ENCODE assay signal across 8 cellular contexts in the genomic region with DNA sequence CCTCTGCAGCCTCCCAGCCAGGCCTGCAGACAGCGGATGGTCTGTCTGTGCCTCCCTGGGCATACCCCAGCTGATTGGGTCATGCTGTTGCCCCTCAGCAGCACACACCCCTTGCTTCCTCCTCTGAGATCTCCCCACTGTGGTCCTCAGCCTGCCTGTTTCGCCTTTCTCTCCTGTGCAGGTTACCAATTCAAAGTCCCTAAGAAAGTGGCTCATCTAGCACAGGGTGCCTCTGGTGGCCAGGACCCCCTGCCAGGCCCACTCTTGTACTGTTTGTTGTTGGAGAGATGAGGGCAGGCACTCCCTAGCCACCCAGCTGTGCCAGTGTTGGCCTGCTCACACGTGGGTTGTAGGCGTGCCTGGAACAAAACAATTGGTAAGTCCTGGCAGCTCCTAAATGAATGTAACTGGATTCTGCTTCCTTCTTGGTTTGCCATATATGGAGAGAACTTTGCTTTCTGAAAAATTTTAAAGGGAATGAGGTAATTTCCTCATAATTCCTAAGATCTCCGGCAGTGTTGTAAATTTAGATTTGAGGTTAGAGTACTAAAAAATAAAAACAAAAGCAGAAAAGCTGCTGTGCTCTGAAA.
A peak's percentile ranks its signal among the peaks of the same experiment; 100 is the strongest.
DNase-seq lines count a peak whose midpoint lies in the region; ATAC-seq and TF ChIP-seq lines count a peak whose summit lies in the region.

No MANE protein-coding gene starts in this region.

- H3K79me1 ChIP-seq in mesendoderm (ENCODE audit: low read length): peaks cover 5% of the 10 kb centered on the region

- H2AK5ac ChIP-seq in mesendoderm (ENCODE audit: low read length): no peak overlapping the region

- H4K5ac ChIP-seq in mesendoderm (ENCODE audit: low read length): no peak overlapping the region

- no peak overlapping the region for H2BK15ac ChIP-seq in mesendoderm (replicated peaks; ENCODE audit: low read depth)

- H3K27me3 ChIP-seq in mesendoderm (ENCODE audit: insufficient read depth, low read length, poor library complexity): no peaks in the 10 kb centered on the region

- H3K18ac ChIP-seq in mesendoderm (ENCODE audit: low read length): no peak overlapping the region

- H3K4ac ChIP-seq in mesendoderm (ENCODE audit: low read depth, low read length): no peak overlapping the region

- H3K27ac ChIP-seq in mesendoderm (ENCODE audit: low read depth, low read length): peak overlapping the region; percentile 42

- H2BK5ac ChIP-seq in mesendoderm (ENCODE audit: low read length): no peak overlapping the region

- no peak overlapping the region for H3K23ac ChIP-seq in mesendoderm (ENCODE audit: low read length)

- peak overlapping the region; percentile 11 for H3K9ac ChIP-seq in mesendoderm (ENCODE audit: low read length)

- no peak for ATAC-seq in GM18517 (IDR thresholded peaks at IDR 0.05; ENCODE audit: unreplicated experiment)

- H3K79me2 ChIP-seq in mesendoderm (ENCODE audit: control insufficient read depth, insufficient read depth, low read length): peaks cover 3% of the 10 kb centered on the region

- H3K4me2 ChIP-seq in mesendoderm (ENCODE audit: low read length): no peak overlapping the region

- H3K4me3 ChIP-seq in mesendoderm (ENCODE audit: low read length): no peak overlapping the region

- WGBS in mesendoderm (ENCODE audit: extremely low coverage, insufficient coverage, low lambda C conversion rate): no CpG with 5 or more reads among the region's 5 CpGs

- peak; percentile 74 for DNase-seq in AG09319 (ENCODE audit: extremely low read depth, low read depth)
- DNase-seq in NCI-H187 treated with DMSO at 0.1 percent for 48 hours (lab: John Stamatoyannopoulos, UW): peak; percentile 54
- peak; percentile 95 for DNase-seq in dermis blood vessel endothelial cell
- peak; percentile 72 for DNase-seq in mesendoderm
- no peak for DNase-seq in HuH-7 (ENCODE audit: low spot score)
- DNase-seq in activated gamma-delta T cell treated with Interleukin-2 at 50 U/mL for 16 hours: no peak
- no peak for DNase-seq in T-helper 2 cell

- no peaks in the 10 kb centered on the region for H3K36me3 ChIP-seq in mesendoderm (ENCODE audit: control insufficient read depth, insufficient read depth, low read length)

- peaks cover 3% of the 10 kb centered on the region for H3K4me1 ChIP-seq in mesendoderm (ENCODE audit: control insufficient read depth, low read depth, low read length)

- no peak for TF ChIP-seq CTCF in AG09319 (IDR thresholded peaks at IDR 0.05; ENCODE audit: low read depth, low read length)

- H2BK120ac ChIP-seq in mesendoderm (ENCODE audit: low read depth, low read length): no peak overlapping the region

- peak overlapping the region; percentile 58 for H3K56ac ChIP-seq in mesendoderm (ENCODE audit: low read length)

- no peak overlapping the region for H4K8ac ChIP-seq in mesendoderm (ENCODE audit: low read depth, low read length)

Comparison
In these comparisons a context has a peak if more than half of its experiments do, and no peak if none do; other contexts are left out.
1. DNase-seq: peak in AG09319 (single experiment), NCI-H187 treated with DMSO at 0.1 percent for 48 hours (single experiment), dermis blood vessel endothelial cell (single experiment) and mesendoderm (single experiment); none in HuH-7 (single experiment), activated gamma-delta T cell treated with Interleukin-2 at 50 U/mL for 16 hours (single experiment) and T-helper 2 cell (0 of 5).